20 cellular contexts compared by ENCODE assay signal in the genomic region with DNA sequence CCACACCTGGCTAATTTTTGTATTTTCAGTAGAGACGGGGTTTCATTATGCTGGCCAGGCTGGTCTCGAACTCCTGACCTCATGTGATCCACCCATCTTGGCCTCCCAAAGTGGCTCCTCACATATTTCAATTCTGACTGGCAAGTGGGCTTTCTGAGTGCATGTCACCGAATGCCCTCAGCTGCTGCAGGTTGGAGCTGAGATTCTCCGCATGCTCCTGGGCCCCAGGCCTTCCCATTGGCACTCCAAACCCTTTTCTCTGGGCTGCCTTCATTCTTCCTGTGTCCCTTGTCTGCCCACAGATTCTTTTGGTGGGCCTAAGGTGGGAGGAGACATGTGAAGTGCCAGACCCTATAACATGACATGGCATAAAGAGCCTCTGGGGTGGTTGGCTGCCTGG.
"Had no signal": no experiment of that assay in that cellular context is flagged by ENCODE, and none has a peak within 500 bp of the region (broad histone marks: within the 10 kb centered on the region; RNA-seq: fewer than 3 reads in every experiment).

No MANE protein-coding gene starts in this region.

- H3K36me3 ChIP-seq: ovary had no signal

- ATAC-seq: activated CD4-positive, alpha-beta T cell treated with anti-CD3 and anti-CD28 coated beads for 36 hours; activated T-helper 17 cell treated with anti-CD3 and anti-CD28 coated beads, Interleukin-2, amount 50 U/mL, for 72 hours; left colon; lower lobe of right lung; naive thymus-derived CD4-positive, alpha-beta T cell; stimulated activated naive CD8-positive, alpha-beta T cell treated with anti-CD3 and anti-CD28 coated beads, Interleukin-15, amount 100 ng/mL, for 72 hours; WTC11 had no signal

- H3K27ac ChIP-seq: lower lobe of right lung, ovary, SK-N-MC, testis had no signal

- DNase-seq: activated CD4-positive, alpha-beta memory T cell treated with anti-CD3 and anti-CD28 coated beads for 36 hours; activated CD4-positive, alpha-beta T cell treated with anti-CD3 and anti-CD28 coated beads for 36 hours; activated naive CD4-positive, alpha-beta T cell treated with Interleukin-2 at 50 U/mL for 16 hours; activated T-cell treated with anti-CD3 and anti-CD28 coated beads for 4 hours; anterior cingulate cortex; central memory CD4-positive, alpha-beta T cell; erythroblast; hypothalamus; islet precursor cell; left colon; lower lobe of right lung; midbrain; naive thymus-derived CD4-positive, alpha-beta T cell; ovary; SHP77; stimulated activated naive CD8-positive, alpha-beta T cell treated with anti-CD3 and anti-CD28 coated beads, Interleukin-15, amount 100 ng/mL, for 72 hours; testis had no signal

- H3K27me3 ChIP-seq: ovary, testis had no signal

- H3K9me3 ChIP-seq: lower lobe of right lung, ovary, testis had no signal

- H3K4me3 ChIP-seq: lower lobe of right lung, ovary, SK-N-MC, testis had no signal
